In the genomic region with DNA sequence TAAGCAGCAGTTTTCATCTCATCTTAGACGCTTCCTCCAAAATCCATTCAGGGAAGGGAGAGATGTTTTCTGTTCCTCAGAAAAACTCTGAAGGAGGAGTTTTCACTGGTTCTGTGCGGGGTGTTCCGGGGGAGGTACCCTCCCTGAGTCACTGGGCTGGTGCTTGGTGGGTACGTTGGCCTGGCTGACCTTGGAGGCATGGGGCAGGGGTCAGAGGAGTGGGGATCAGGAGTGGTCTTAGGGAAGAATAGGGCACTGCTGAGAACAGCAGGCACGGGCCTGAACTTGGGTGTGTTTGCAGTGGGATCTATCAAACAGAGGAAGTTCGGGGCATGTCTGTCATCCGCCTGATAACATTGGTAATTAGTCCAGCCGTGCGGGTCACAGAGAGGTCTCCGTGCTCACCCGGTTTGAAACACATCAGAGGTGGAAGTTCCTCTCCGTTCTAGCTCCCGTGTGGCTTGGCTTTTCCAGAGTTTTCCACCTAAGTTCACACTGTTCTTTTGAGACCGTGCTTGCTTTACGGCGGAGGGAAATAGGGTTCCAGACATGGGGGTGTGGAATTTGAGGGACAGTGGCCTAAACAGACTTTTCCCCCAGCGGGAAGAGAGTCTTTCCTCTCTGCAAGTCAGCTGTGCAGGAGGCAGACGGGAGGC, we compare ENCODE assay signal across 9 cellular contexts. TPM values are rescaled to one million over a fixed set of nuclear protein-coding genes. Genes with fewer than 3 reads are reported as not detected.
DNase-seq lines count a peak whose midpoint lies in the region; ATAC-seq and TF ChIP-seq lines count a peak whose summit lies in the region.
"Had no signal": no experiment of that assay in that cellular context is flagged by ENCODE, and none has a peak within 500 bp of the region (broad histone marks: within the 10 kb centered on the region; RNA-seq: fewer than 3 reads in every experiment).

No MANE protein-coding gene starts in this region.

- H3K9ac ChIP-seq in PC-3 (ENCODE audit: low read length) (peak overlapping the region; percentile 46), endodermal cell (ENCODE audit: extremely low read depth, low read length, poor library complexity, severe bottlenecking) (no peak overlapping the region)

- POLR2A ChIA-PET in PC-3 (lab: Charles Lee; ENCODE audit: unreplicated experiment) = no interaction called here
- POLR2A ChIA-PET in naive thymus-derived CD8-positive, alpha-beta T cell (lab: Charles Lee) = no interaction called here

- H4K20me1 ChIP-seq in PC-3 (ENCODE audit: low read length) = no peaks in the 10 kb centered on the region

- H3K36me3 ChIP-seq in PC-3 (ENCODE audit: low read depth, low read length) (no peaks in the 10 kb centered on the region), endodermal cell (ENCODE audit: control insufficient read depth, insufficient read depth, low read length) (no peaks in the 10 kb centered on the region)

- H3F3A ChIP-seq in PC-3 (ENCODE audit: low read length, unreplicated experiment) = peaks cover 5% of the 10 kb centered on the region

- H3K27me3 Mint-ChIP-seq in endodermal cell (ENCODE audit: insufficient read depth) = peaks cover 14% of the 10 kb centered on the region
- peaks cover 23 to 72% (median 52%) of the 10 kb centered on the region in 5 donors for H3K27me3 Mint-ChIP-seq in naive thymus-derived CD8-positive, alpha-beta T cell

- H3K9me3 ChIP-seq in PC-3 (ENCODE audit: low read length) = no peaks in the 10 kb centered on the region
- H3K9me3 ChIP-seq in endodermal cell (ENCODE audit: control insufficient read depth, low read length) = no peaks in the 10 kb centered on the region

- ATAC-seq in PC-3 (no peak), HG02870 (IDR thresholded peaks at IDR 0.05; ENCODE audit: unreplicated experiment) (no peak), GM18520 (IDR thresholded peaks at IDR 0.05; ENCODE audit: unreplicated experiment) (no peak)
- ATAC-seq in naive thymus-derived CD8-positive, alpha-beta T cell = no peak
- ATAC-seq: activated T-cell treated with anti-CD3 and anti-CD28 coated beads, Interleukin-2, amount 50 U/mL, for 4 hours had no signal

- H3K4me1 ChIP-seq in PC-3 (ENCODE audit: insufficient read depth, low read length) (peaks cover 40% of the 10 kb centered on the region), endodermal cell (ENCODE audit: control insufficient read depth, insufficient read depth, low read length) (peaks cover 7% of the 10 kb centered on the region)

- H3K9me2 ChIP-seq in PC-3 (replicated peaks; ENCODE audit: low read length) = no peaks in the 10 kb centered on the region

- H2AFZ ChIP-seq in PC-3 (ENCODE audit: low read length) = peak overlapping the region; percentile 67

- intact Hi-C loops in PC-3 (cut with micrococcal nuclease) = no loop called here

- peak overlapping the region; percentile 72 for H3K4me3 ChIP-seq in PC-3 (ENCODE audit: low read length)
- H3K4me3 ChIP-seq in endodermal cell (ENCODE audit: low read length) = no peak overlapping the region

- H3K27me3 ChIP-seq in PC-3 (ENCODE audit: low read length) (no peaks in the 10 kb centered on the region), endodermal cell (ENCODE audit: control insufficient read depth, insufficient read depth, low read length, poor library complexity, severe bottlenecking) (peaks cover 13% of the 10 kb centered on the region)

- no peaks in the 10 kb centered on the region for H3K9me3 Mint-ChIP-seq in endodermal cell
- no peaks in the 10 kb centered on the region for H3K9me3 Mint-ChIP-seq in naive thymus-derived CD8-positive, alpha-beta T cell
- H3K9me3 Mint-ChIP-seq: activated T-cell treated with anti-CD3 and anti-CD28 coated beads, Interleukin-2, amount 50 U/mL, for 4 hours had no signal

- H3K36me3 Mint-ChIP-seq in endodermal cell (ENCODE audit: low read depth) = peaks cover 4% of the 10 kb centered on the region
- peaks cover 0 to 5% (median 0%) of the 10 kb centered on the region in 3 donors for H3K36me3 Mint-ChIP-seq in naive thymus-derived CD8-positive, alpha-beta T cell

- H3K4me1 Mint-ChIP-seq in endodermal cell = peaks cover 47% of the 10 kb centered on the region
- H3K4me1 Mint-ChIP-seq in naive thymus-derived CD8-positive, alpha-beta T cell = peaks cover 4 to 9% (median 5%) of the 10 kb centered on the region in 4 donors

- H3K27ac Mint-ChIP-seq in endodermal cell = peak overlapping the region; percentile 55
- H3K27ac Mint-ChIP-seq in naive thymus-derived CD8-positive, alpha-beta T cell = no peak overlapping the region

- H3K4me3 Mint-ChIP-seq in endodermal cell = peak overlapping the region; percentile 41
- H3K4me3 Mint-ChIP-seq in naive thymus-derived CD8-positive, alpha-beta T cell = peak overlapping the region in 7 of 10 donors; percentile 4 to 69 (median 53)
- H3K4me3 Mint-ChIP-seq: activated T-cell treated with anti-CD3 and anti-CD28 coated beads, Interleukin-2, amount 50 U/mL, for 4 hours had no signal

- 73 to 81% methylated on average over 11 to 18 of the region's 18 CpGs for WGBS in endodermal cell (ENCODE audit: insufficient coverage in 1 of 2, insufficient read length in 1 of 2), 2 experiments

- peak overlapping the region; percentile 90 for H3K27ac ChIP-seq in PC-3 (ENCODE audit: low read length)
- H3K27ac ChIP-seq in endodermal cell (ENCODE audit: low read depth, low read length) = no peak overlapping the region

- peak overlapping the region; percentile 89 for H3K4me2 ChIP-seq in PC-3 (ENCODE audit: low read length)

- no TSS peak for BruUV-seq in PC-3 (replicated peaks; lab: Mats Ljungman, UMichigan)

- TF ChIP-seq CTCF in PC-3 (conservative IDR thresholded peaks at IDR 0.05; ENCODE audit: low read depth, low read length) (no peak), endodermal cell (conservative IDR thresholded peaks at IDR 0.05) (no peak)

- peaks cover 58% of the 10 kb centered on the region for H3K79me2 ChIP-seq in PC-3 (ENCODE audit: low read length)

- DNase-seq in AG08396 (ENCODE audit: low spot score) (peak; percentile 36), PC-3 (peak; percentile 11), endodermal cell (no peak), HUDEP-2 (lab: John Stamatoyannopoulos, UW; ENCODE audit: unreplicated experiment in 76 of 76) (no peak), NCI-H1417 (lab: John Stamatoyannopoulos, UW) (no peak)
- no peak for DNase-seq in naive thymus-derived CD8-positive, alpha-beta T cell
- DNase-seq: activated T-cell treated with anti-CD3 and anti-CD28 coated beads, Interleukin-2, amount 50 U/mL, for 4 hours had no signal

- CTCF ChIA-PET in PC-3 (lab: Charles Lee) = no interaction called here

RNA-seq across cellular contexts. Expression of a gene that starts 59.7 kb away (rescaled TPM):
- total RNA-seq in PC-3 (2014; rRNA removed) (not detected in 2 replicates), endodermal cell (not detected)
- 0.25 TPM for polyA plus RNA-seq in endodermal cell (2013, experiment 1 of 2)
- not detected for polyA plus RNA-seq in endodermal cell (2013, experiment 2 of 2)
- not detected for total RNA-seq in naive thymus-derived CD8-positive, alpha-beta T cell
- polyA plus RNA-seq in naive thymus-derived CD8-positive, alpha-beta T cell = not detected
- total RNA-seq: activated T-cell treated with anti-CD3 and anti-CD28 coated beads, Interleukin-2, amount 50 U/mL, for 4 hours had no signal

Comparison
In these comparisons a context has a peak if more than half of its experiments do, and no peak if none do; other contexts are left out.
1. DNase-seq: peak in AG08396 (single experiment) and PC-3 (single experiment); none in endodermal cell (single experiment), naive thymus-derived CD8-positive, alpha-beta T cell (0 of 10), HUDEP-2 (0 of 76) and NCI-H1417 (0 of 3).